In the genomic region with DNA sequence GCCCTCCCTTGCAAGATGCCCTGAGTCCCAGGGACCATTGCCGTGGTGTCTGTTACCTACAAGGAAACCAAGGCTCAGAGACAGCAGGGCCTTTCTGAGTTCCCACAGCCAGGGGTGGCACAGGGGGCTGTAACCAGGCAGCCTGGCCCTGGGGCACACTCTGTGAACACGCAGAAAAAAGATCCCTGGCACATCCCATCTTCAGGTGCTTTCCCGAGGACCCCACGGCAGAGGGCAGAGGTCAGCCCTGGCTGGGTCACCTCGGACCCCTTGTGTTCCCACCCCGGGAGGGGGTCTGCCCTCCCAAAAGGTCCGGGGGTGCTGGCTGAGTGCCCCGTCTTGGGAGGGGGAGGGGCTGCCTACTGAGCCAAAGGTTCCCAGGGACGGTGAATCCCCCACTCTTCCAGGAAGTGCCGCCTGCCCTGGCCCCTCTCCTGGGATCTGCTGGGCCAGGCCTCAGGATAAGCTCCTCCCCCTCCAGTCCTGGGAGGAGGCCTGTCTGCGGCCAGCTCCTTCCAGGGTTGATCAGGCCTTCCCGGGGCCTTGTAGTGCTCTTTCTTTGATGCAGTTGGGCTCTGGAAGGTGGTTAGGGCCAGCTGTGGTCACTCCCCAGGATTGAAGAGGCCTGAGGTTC, we compare ENCODE assay signal across 1 cellular context.
A peak's percentile ranks its signal among the peaks of the same experiment; 100 is the strongest.
TF ChIP-seq lines count a peak whose summit lies in the region.

No MANE protein-coding gene starts in this region.

TF ChIP-seq in HepG2, 621 proteins besides CTCF, POLR2A, EP300 and RAD21 (continued from another document):
- 0 out of 2 replicates have a peak, but pooled peaks have one; percentile 19 for TF ChIP-seq PPARG (CRISPR knock-in tag; conservative IDR thresholded peaks at IDR 0.05)
- no peak for TF ChIP-seq ZFP90 (CRISPR knock-in tag; IDR thresholded peaks at IDR 0.05; ENCODE audit: borderline replicate concordance)
- TF ChIP-seq RNF2 (conservative IDR thresholded peaks at IDR 0.05; ENCODE audit: low read depth): no peak
- peak; percentile 74; the same call in 1 of the 2 replicates for TF ChIP-seq ZNF564 (CRISPR knock-in tag; IDR thresholded peaks at IDR 0.05)
- TF ChIP-seq ZNF180 (CRISPR knock-in tag; IDR thresholded peaks at IDR 0.05; ENCODE audit: borderline replicate concordance, low read depth): no peak
- TF ChIP-seq, protein P1, sequence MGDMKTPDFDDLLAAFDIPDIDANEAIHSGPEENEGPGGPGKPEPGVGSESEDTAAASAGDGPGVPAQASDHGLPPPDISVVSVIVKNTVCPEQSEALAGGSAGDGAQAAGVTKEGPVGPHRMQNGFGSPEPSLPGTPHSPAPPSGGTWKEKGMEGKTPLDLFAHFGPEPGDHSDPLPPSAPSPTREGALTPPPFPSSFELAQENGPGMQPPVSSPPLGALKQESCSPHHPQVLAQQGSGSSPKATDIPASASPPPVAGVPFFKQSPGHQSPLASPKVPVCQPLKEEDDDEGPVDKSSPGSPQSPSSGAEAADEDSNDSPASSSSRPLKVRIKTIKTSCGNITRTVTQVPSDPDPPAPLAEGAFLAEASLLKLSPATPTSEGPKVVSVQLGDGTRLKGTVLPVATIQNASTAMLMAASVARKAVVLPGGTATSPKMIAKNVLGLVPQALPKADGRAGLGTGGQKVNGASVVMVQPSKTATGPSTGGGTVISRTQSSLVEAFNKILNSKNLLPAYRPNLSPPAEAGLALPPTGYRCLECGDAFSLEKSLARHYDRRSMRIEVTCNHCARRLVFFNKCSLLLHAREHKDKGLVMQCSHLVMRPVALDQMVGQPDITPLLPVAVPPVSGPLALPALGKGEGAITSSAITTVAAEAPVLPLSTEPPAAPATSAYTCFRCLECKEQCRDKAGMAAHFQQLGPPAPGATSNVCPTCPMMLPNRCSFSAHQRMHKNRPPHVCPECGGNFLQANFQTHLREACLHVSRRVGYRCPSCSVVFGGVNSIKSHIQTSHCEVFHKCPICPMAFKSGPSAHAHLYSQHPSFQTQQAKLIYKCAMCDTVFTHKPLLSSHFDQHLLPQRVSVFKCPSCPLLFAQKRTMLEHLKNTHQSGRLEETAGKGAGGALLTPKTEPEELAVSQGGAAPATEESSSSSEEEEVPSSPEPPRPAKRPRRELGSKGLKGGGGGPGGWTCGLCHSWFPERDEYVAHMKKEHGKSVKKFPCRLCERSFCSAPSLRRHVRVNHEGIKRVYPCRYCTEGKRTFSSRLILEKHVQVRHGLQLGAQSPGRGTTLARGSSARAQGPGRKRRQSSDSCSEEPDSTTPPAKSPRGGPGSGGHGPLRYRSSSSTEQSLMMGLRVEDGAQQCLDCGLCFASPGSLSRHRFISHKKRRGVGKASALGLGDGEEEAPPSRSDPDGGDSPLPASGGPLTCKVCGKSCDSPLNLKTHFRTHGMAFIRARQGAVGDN (CRISPR knock-in tag; IDR thresholded peaks at IDR 0.05): peak; percentile 55
- TF ChIP-seq ZNF17 (CRISPR knock-in tag; IDR thresholded peaks at IDR 0.05): no peak
- TF ChIP-seq MEIS2 (CRISPR knock-in tag; IDR thresholded peaks at IDR 0.05): no peak
- TF ChIP-seq, protein P2, sequence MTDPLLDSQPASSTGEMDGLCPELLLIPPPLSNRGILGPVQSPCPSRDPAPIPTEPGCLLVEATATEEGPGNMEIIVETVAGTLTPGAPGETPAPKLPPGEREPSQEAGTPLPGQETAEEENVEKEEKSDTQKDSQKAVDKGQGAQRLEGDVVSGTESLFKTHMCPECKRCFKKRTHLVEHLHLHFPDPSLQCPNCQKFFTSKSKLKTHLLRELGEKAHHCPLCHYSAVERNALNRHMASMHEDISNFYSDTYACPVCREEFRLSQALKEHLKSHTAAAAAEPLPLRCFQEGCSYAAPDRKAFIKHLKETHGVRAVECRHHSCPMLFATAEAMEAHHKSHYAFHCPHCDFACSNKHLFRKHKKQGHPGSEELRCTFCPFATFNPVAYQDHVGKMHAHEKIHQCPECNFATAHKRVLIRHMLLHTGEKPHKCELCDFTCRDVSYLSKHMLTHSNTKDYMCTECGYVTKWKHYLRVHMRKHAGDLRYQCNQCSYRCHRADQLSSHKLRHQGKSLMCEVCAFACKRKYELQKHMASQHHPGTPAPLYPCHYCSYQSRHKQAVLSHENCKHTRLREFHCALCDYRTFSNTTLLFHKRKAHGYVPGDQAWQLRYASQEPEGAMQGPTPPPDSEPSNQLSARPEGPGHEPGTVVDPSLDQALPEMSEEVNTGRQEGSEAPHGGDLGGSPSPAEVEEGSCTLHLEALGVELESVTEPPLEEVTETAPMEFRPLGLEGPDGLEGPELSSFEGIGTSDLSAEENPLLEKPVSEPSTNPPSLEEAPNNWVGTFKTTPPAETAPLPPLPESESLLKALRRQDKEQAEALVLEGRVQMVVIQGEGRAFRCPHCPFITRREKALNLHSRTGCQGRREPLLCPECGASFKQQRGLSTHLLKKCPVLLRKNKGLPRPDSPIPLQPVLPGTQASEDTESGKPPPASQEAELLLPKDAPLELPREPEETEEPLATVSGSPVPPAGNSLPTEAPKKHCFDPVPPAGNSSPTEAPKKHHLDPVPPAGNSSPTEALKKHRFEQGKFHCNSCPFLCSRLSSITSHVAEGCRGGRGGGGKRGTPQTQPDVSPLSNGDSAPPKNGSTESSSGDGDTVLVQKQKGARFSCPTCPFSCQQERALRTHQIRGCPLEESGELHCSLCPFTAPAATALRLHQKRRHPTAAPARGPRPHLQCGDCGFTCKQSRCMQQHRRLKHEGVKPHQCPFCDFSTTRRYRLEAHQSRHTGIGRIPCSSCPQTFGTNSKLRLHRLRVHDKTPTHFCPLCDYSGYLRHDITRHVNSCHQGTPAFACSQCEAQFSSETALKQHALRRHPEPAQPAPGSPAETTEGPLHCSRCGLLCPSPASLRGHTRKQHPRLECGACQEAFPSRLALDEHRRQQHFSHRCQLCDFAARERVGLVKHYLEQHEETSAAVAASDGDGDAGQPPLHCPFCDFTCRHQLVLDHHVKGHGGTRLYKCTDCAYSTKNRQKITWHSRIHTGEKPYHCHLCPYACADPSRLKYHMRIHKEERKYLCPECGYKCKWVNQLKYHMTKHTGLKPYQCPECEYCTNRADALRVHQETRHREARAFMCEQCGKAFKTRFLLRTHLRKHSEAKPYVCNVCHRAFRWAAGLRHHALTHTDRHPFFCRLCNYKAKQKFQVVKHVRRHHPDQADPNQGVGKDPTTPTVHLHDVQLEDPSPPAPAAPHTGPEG (CRISPR knock-in tag; IDR thresholded peaks at IDR 0.05): 0 out of 2 replicates have a peak, but pooled peaks have one; percentile 18
- TF ChIP-seq ELF3 (CRISPR knock-in tag; IDR thresholded peaks at IDR 0.05): peak; percentile 77; the same call in 1 of the 2 replicates
- no peak for TF ChIP-seq ZFP36L2 (CRISPR knock-in tag; IDR thresholded peaks at IDR 0.05)
- peak; percentile 28; the same call in 1 of the 2 replicates for TF ChIP-seq ZFY (CRISPR knock-in tag; IDR thresholded peaks at IDR 0.05)
- TF ChIP-seq, protein P3, sequence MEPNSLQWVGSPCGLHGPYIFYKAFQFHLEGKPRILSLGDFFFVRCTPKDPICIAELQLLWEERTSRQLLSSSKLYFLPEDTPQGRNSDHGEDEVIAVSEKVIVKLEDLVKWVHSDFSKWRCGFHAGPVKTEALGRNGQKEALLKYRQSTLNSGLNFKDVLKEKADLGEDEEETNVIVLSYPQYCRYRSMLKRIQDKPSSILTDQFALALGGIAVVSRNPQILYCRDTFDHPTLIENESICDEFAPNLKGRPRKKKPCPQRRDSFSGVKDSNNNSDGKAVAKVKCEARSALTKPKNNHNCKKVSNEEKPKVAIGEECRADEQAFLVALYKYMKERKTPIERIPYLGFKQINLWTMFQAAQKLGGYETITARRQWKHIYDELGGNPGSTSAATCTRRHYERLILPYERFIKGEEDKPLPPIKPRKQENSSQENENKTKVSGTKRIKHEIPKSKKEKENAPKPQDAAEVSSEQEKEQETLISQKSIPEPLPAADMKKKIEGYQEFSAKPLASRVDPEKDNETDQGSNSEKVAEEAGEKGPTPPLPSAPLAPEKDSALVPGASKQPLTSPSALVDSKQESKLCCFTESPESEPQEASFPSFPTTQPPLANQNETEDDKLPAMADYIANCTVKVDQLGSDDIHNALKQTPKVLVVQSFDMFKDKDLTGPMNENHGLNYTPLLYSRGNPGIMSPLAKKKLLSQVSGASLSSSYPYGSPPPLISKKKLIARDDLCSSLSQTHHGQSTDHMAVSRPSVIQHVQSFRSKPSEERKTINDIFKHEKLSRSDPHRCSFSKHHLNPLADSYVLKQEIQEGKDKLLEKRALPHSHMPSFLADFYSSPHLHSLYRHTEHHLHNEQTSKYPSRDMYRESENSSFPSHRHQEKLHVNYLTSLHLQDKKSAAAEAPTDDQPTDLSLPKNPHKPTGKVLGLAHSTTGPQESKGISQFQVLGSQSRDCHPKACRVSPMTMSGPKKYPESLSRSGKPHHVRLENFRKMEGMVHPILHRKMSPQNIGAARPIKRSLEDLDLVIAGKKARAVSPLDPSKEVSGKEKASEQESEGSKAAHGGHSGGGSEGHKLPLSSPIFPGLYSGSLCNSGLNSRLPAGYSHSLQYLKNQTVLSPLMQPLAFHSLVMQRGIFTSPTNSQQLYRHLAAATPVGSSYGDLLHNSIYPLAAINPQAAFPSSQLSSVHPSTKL (CRISPR knock-in tag; IDR thresholded peaks at IDR 0.05): 0 out of 2 replicates have a peak, but pooled peaks have one; percentile 6
- peak; percentile 24; the same call in 1 of the 2 replicates for TF ChIP-seq TBX2 (CRISPR knock-in tag; IDR thresholded peaks at IDR 0.05; ENCODE audit: borderline replicate concordance)
- TF ChIP-seq PRMT3 (CRISPR knock-in tag; IDR thresholded peaks at IDR 0.05; ENCODE audit: borderline replicate concordance, low read depth): no peak
- TF ChIP-seq ATAD3A (CRISPR knock-in tag; IDR thresholded peaks at IDR 0.05): no peak
- TF ChIP-seq SALL1 (CRISPR knock-in tag; IDR thresholded peaks at IDR 0.05): peak; percentile 27; the same call in 1 of the 2 replicates
- no peak for TF ChIP-seq NR2F6 (IDR thresholded peaks at IDR 0.05)
- peak; percentile 4; the same call in 1 of the 2 replicates for TF ChIP-seq NR2F6 (CRISPR knock-in tag; IDR thresholded peaks at IDR 0.05)
- TF ChIP-seq NFE2 (CRISPR knock-in tag; IDR thresholded peaks at IDR 0.05): no peak
